Comparison of ENCODE assay signal across 1 cellular context in genomic region chr1:84481317-84481716, GRCh38.
TF ChIP-seq lines count a peak whose summit lies in the region.

No MANE protein-coding gene starts in this region.

TF ChIP-seq in WTC11, 78 proteins besides CTCF, POLR2A, EP300 and RAD21 (continued from another document):
- TF ChIP-seq E2F1 (CRISPR knock-in tag; IDR thresholded peaks at IDR 0.05) (no peak), CDX4 (CRISPR knock-in tag; IDR thresholded peaks at IDR 0.05; ENCODE audit: borderline replicate concordance) (no peak), NR1H2 (CRISPR knock-in tag; IDR thresholded peaks at IDR 0.05) (no peak), ZNF532 (CRISPR knock-in tag; IDR thresholded peaks at IDR 0.05; ENCODE audit: borderline replicate concordance) (no peak), ZBTB43 (CRISPR knock-in tag; IDR thresholded peaks at IDR 0.05) (no peak), CREM (CRISPR knock-in tag; IDR thresholded peaks at IDR 0.05) (no peak), ZNF416 (CRISPR knock-in tag; IDR thresholded peaks at IDR 0.05) (no peak), ETV6 (CRISPR knock-in tag; IDR thresholded peaks at IDR 0.05) (no peak)
